ENCODE assay signal across 24 cellular contexts in the genomic region with DNA sequence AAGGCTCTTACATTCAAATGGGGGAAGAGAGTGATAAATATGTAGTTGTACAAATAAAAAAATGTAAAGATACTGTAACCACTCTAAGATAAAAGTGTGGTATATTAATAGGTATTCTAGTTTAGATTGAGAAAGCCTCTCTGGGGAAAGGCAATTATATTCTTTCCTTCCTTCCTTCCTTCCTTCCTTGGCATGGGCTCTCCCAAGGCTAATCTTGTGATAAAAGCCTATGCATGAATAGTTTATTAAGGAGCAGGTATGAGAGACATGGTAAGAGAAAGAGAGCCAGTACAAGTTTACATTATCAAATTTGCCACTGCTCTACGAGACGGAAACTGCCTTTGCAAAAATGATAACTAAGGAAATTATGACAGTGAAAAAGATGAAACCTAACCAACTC.
"Had no signal": no experiment of that assay in that cellular context is flagged by ENCODE, and none has a peak within 500 bp of the region (broad histone marks: within the 10 kb centered on the region; RNA-seq: fewer than 3 reads in every experiment).

No MANE protein-coding gene starts in this region.

- H3K9me3 ChIP-seq: lower lobe of right lung, spleen, testis, upper lobe of left lung had no signal

- DNase-seq: activated CD4-positive, alpha-beta T cell treated with anti-CD3 and anti-CD28 coated beads for 1 hour; activated CD4-positive, alpha-beta T cell treated with anti-CD3 and anti-CD28 coated beads, Interleukin-2, amount 50 U/mL, for 1 hour; activated naive CD4-positive, alpha-beta T cell; activated naive CD8-positive, alpha-beta T cell treated with anti-CD3 and anti-CD28 coated beads, Interleukin-2, amount 10 ng/mL, durations not matched to agents 7 days and 5 days; activated T-cell treated with anti-CD3 and anti-CD28 coated beads, Interleukin-2, amount 50 U/mL, for 24 hours; amniotic stem cell; cerebellar nuclear complex; endodermal cell; kidney; lower lobe of right lung; naive B cell; occipital lobe; posterior cingulate gyrus; retina; spleen; stimulated activated CD4-positive, alpha-beta T cell treated with anti-CD3 and anti-CD28 coated beads, Interleukin-4, amount 100 ng/mL, for 1 hour; stimulated activated naive CD4-positive, alpha-beta T cell; T-helper 1 cell; testis; upper lobe of left lung; WERI-Rb-1 had no signal

- H3K36me3 ChIP-seq: lower lobe of right lung, spleen, upper lobe of left lung, WERI-Rb-1 had no signal

- H3K27ac ChIP-seq: lower lobe of right lung, spleen, testis, upper lobe of left lung, WERI-Rb-1 had no signal

- H3K27me3 ChIP-seq: spleen, testis, upper lobe of left lung had no signal

- H3K4me3 ChIP-seq: coronary artery, lower lobe of right lung, spleen, testis, upper lobe of left lung had no signal

- FAIRE-seq: kidney, TTC549 had no signal

- ATAC-seq: activated T-helper 17 cell treated with anti-CD3 and anti-CD28 coated beads, Interleukin-2, amount 50 U/mL, for 72 hours; lower lobe of right lung had no signal

- H3K4me1 ChIP-seq: lower lobe of right lung, testis, upper lobe of left lung had no signal
